26 cellular contexts compared by ENCODE assay signal in the genomic region with DNA sequence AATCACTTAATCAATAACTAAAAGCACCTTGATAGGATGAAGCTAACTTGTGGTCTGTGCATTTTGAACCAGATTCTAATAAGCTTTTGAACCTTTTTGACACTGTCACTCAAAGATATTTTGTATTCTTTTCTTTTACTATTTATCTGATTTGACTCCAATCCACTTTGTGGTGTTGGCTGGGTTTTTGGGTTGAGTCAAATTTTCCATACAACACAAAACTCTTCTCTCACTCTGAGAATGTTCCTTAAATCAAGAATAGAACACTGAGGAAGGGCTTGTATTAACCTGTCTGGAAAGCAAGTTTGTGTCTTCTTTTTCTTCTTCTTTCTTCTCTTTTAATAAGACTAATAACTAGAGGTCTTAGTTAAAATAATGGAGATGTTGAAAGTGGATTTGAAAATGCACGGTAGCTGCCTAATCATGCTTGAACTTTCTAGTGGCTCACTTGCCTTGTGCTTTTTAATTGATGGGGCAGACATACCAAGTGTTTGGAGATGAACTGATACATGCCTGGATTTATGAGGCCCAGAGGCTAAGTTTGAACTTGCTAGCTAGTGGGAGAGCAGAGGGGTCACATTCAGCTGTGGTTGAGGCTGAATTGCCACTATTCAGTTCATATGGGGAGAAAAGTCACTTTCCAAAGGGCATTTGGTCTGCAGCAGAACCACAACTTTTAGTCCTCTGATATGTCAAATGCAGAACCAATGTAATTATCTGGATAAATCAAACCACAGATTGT.
DNase-seq lines count a peak whose midpoint lies in the region; ATAC-seq, FAIRE-seq and TF ChIP-seq lines count a peak whose summit lies in the region.
"Had no signal": no experiment of that assay in that cellular context is flagged by ENCODE, and none has a peak within 500 bp of the region (broad histone marks: within the 10 kb centered on the region; RNA-seq: fewer than 3 reads in every experiment).

No MANE protein-coding gene starts in this region.

- no peaks in the 10 kb centered on the region for H3K9me3 ChIP-seq in keratinocyte (ENCODE audit: control insufficient read depth, low read depth, low read length)
- H3K9me3 ChIP-seq: BLaER1, Peyer's patch, upper lobe of left lung had no signal

- peak; percentile 74 for FAIRE-seq in keratinocyte (lab: Jason Lieb, UNC)
- FAIRE-seq: H1 had no signal

- no peak overlapping the region for H3K4me3 Mint-ChIP-seq in activated T-helper 2 cell treated with anti-CD3 and anti-CD28 coated beads, Interferon-gamma antibody, Interleukin-2, Interleukin-4, amounts not matched to agents 10 μg/mL and 5 μg/mL and 100 μg/mL, durations not matched to agents 14 hours and 24 hours and 36 hours (ENCODE audit: low read depth)
- H3K4me3 Mint-ChIP-seq: nephron progenitor cell had no signal

- dilution Hi-C loops in keratinocyte (cut with MboI; ENCODE audit: extremely low pct_ligation_motif_present, low sequenced_read_pairs) = no loop called here

- no peak overlapping the region for H3K4me3 ChIP-seq in keratinocyte (ENCODE audit: control insufficient read depth in 2 of 3, extremely low read depth in 1 of 3, insufficient read depth in 2 of 3, low read depth in 1 of 3, low read length in 3 of 3)
- H3K4me3 ChIP-seq: BLaER1, breast epithelium, Peyer's patch, upper lobe of left lung had no signal

- DNase-seq in activated T-helper 2 cell treated with anti-CD3 and anti-CD28 coated beads, Interferon-gamma antibody, Interleukin-2, Interleukin-4, amounts not matched to agents 10 μg/mL and 5 μg/mL and 100 μg/mL, durations not matched to agents 14 hours and 24 hours and 36 hours (ENCODE audit: low spot score) = no peak
- DNase-seq in keratinocyte (ENCODE audit: low read depth, low spot score) = no peak
- no peak for DNase-seq in DMS 273 treated with DMSO at 0.1 percent for 48 hours (lab: John Stamatoyannopoulos, UW)
- DNase-seq: activated CD4-positive, alpha-beta T cell treated with anti-CD3 and anti-CD28 coated beads for 4 hours; activated naive CD4-positive, alpha-beta T cell; amygdala; DMS53; GDM1; hypothalamus; left cardiac atrium; NCI-H1417 treated with DMSO at 0.1 percent for 48 hours; NCI-H2029 treated with DMSO at 0.1 percent for 48 hours; NCI-H2227 treated with DMSO at 0.1 percent for 48 hours; NCI-H526 treated with DMSO at 0.1 percent for 48 hours; nephron progenitor cell; Peyer's patch; SHP77 treated with DMSO at 0.1 percent for 48 hours; stimulated activated CD4-positive, alpha-beta T cell treated with anti-CD3 and anti-CD28 coated beads, Interleukin-4, amount 100 ng/mL, for 1 hour; upper lobe of left lung had no signal

- intact Hi-C loops in activated T-helper 2 cell treated with anti-CD3 and anti-CD28 coated beads, Interferon-gamma antibody, Interleukin-2, Interleukin-4, amounts not matched to agents 10 μg/mL and 5 μg/mL and 100 μg/mL, durations not matched to agents 14 hours and 24 hours and 36 hours (cut with micrococcal nuclease) = loop anchor here (5.0 kb wide), 1 partner anchor 186 kb away; no protein-coding TSS in a partner anchor

- H3K27me3 Mint-ChIP-seq in activated T-helper 2 cell treated with anti-CD3 and anti-CD28 coated beads, Interferon-gamma antibody, Interleukin-2, Interleukin-4, amounts not matched to agents 10 μg/mL and 5 μg/mL and 100 μg/mL, durations not matched to agents 14 hours and 24 hours and 36 hours (ENCODE audit: low read depth) = peaks cover 4% of the 10 kb centered on the region

- ATAC-seq in GM18511 (IDR thresholded peaks at IDR 0.05; ENCODE audit: unreplicated experiment) = peak; percentile 40
- peak; percentile 54 for ATAC-seq in HG02610 (IDR thresholded peaks at IDR 0.05; ENCODE audit: unreplicated experiment)
- no peak for ATAC-seq in GM21529 (IDR thresholded peaks at IDR 0.05; ENCODE audit: unreplicated experiment)
- ATAC-seq in GM18498 (IDR thresholded peaks at IDR 0.05; ENCODE audit: unreplicated experiment) = no peak
- ATAC-seq: left cardiac atrium had no signal

- TF ChIP-seq CTCF in keratinocyte (optimal IDR thresholded peaks at IDR 0.05 in 1 of 3, IDR thresholded peaks at IDR 0.05 in 1 of 3, conservative IDR thresholded peaks at IDR 0.05 in 1 of 3; ENCODE audit: extremely low read depth in 1 of 3, insufficient read depth in 2 of 3, low read length in 3 of 3) = no peak

- peak overlapping the region; percentile 42 for H2AFZ ChIP-seq in keratinocyte (ENCODE audit: control insufficient read depth, low read length)

- peak overlapping the region; percentile 12 for H3K27ac Mint-ChIP-seq in activated T-helper 2 cell treated with anti-CD3 and anti-CD28 coated beads, Interferon-gamma antibody, Interleukin-2, Interleukin-4, amounts not matched to agents 10 μg/mL and 5 μg/mL and 100 μg/mL, durations not matched to agents 14 hours and 24 hours and 36 hours
- H3K27ac Mint-ChIP-seq: nephron progenitor cell had no signal

- no peak overlapping the region for H3K27ac ChIP-seq in keratinocyte (ENCODE audit: control insufficient read depth, insufficient read depth, low read length)
- H3K27ac ChIP-seq: BLaER1, breast epithelium, Peyer's patch, upper lobe of left lung had no signal

- no peaks in the 10 kb centered on the region for H3K9me1 ChIP-seq in keratinocyte (ENCODE audit: control insufficient read depth, extremely low read depth, insufficient read depth, low read length)

- H3K4me1 Mint-ChIP-seq in activated T-helper 2 cell treated with anti-CD3 and anti-CD28 coated beads, Interferon-gamma antibody, Interleukin-2, Interleukin-4, amounts not matched to agents 10 μg/mL and 5 μg/mL and 100 μg/mL, durations not matched to agents 14 hours and 24 hours and 36 hours (ENCODE audit: low read depth) = peaks cover 13% of the 10 kb centered on the region

- peaks cover 14% of the 10 kb centered on the region for H3K4me1 ChIP-seq in keratinocyte (ENCODE audit: control insufficient read depth, extremely low read depth, insufficient read depth, low read length)
- H3K4me1 ChIP-seq: BLaER1, breast epithelium, Peyer's patch, upper lobe of left lung had no signal

- no peaks in the 10 kb centered on the region for H3K9me3 Mint-ChIP-seq in activated T-helper 2 cell treated with anti-CD3 and anti-CD28 coated beads, Interferon-gamma antibody, Interleukin-2, Interleukin-4, amounts not matched to agents 10 μg/mL and 5 μg/mL and 100 μg/mL, durations not matched to agents 14 hours and 24 hours and 36 hours
- H3K9me3 Mint-ChIP-seq: nephron progenitor cell had no signal

- no peaks in the 10 kb centered on the region for H4K20me1 ChIP-seq in keratinocyte (ENCODE audit: control insufficient read depth, extremely low read depth, insufficient read depth, low read length)
- H4K20me1 ChIP-seq: BLaER1 had no signal

- H3K9ac ChIP-seq in keratinocyte (ENCODE audit: control insufficient read depth, extremely low read depth, insufficient read depth, low read length) = no peak overlapping the region
- H3K9ac ChIP-seq: BLaER1 had no signal

- H3K79me2 ChIP-seq in keratinocyte (ENCODE audit: control insufficient read depth, insufficient read depth, low read length) = no peaks in the 10 kb centered on the region

- no peak overlapping the region for H3K4me2 ChIP-seq in keratinocyte (ENCODE audit: control insufficient read depth, extremely low read depth, insufficient read depth, low read depth, low read length)
- H3K4me2 ChIP-seq: BLaER1 had no signal

- no peaks in the 10 kb centered on the region for H3K36me3 ChIP-seq in keratinocyte (ENCODE audit: control insufficient read depth in 2 of 2, extremely low read depth in 1 of 2, insufficient read depth in 2 of 2, low read length in 2 of 2)
- H3K36me3 ChIP-seq: BLaER1, breast epithelium, Peyer's patch, upper lobe of left lung had no signal

- H3K27me3 ChIP-seq in keratinocyte (ENCODE audit: control insufficient read depth, extremely low read depth, insufficient read depth, low read length) = no peaks in the 10 kb centered on the region
- H3K27me3 ChIP-seq: BLaER1, breast epithelium, Peyer's patch, upper lobe of left lung had no signal

- no peaks in the 10 kb centered on the region for H3K36me3 Mint-ChIP-seq in activated T-helper 2 cell treated with anti-CD3 and anti-CD28 coated beads, Interferon-gamma antibody, Interleukin-2, Interleukin-4, amounts not matched to agents 10 μg/mL and 5 μg/mL and 100 μg/mL, durations not matched to agents 14 hours and 24 hours and 36 hours (ENCODE audit: low read depth)

Comparison
In these comparisons a context has a peak if more than half of its experiments do, and no peak if none do; other contexts are left out.
1. ATAC-seq: peak in GM18511 (single experiment) and HG02610 (single experiment); none in GM21529 (single experiment) and GM18498 (single experiment).